In the genomic region with DNA sequence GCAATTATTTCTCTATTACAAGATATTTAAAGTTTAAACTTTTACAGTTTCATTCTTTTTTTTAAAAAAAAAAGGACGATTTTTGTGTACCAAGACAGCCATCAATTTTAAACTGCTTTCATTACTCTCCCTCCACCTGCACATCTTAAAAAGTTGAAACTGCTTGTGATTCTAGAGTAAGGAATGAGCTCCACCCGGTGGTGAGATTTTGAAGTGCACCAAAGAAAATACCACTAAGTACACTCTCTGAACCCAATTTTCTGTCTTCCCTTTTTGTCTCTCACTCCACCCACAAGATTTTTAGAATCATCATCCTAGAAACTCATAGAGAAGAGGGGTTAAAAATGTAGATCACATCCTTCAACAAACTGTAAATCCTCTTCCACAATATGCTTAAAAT, we compare ENCODE assay signal across 8 cellular contexts.
DNase-seq lines count a peak whose midpoint lies in the region; ATAC-seq, FAIRE-seq and TF ChIP-seq lines count a peak whose summit lies in the region.

No MANE protein-coding gene starts in this region.

- DNase-seq in AG09309 (ENCODE audit: low read depth) (no peak), GM12892 (ENCODE audit: insufficient read length) (peak; percentile 12), HS-27A (ENCODE audit: low read depth) (peak; percentile 9), PC-9 (peak; percentile 31 to 34), amniotic stem cell (lab: John Stamatoyannopoulos, UW) (peak; percentile 1), iPS DF 4.7 (ENCODE audit: extremely low read depth, low spot score) (peak; percentile 5)
- peak in 2 of 3 donors; percentile 5 to 60 for DNase-seq in stimulated activated CD4-positive, alpha-beta T cell treated with anti-CD3 and anti-CD28 coated beads, Interleukin-12 subunit alpha, Interleukin-12 subunit beta, amount 100 ng/mL, for 48 hours (ENCODE audit: low read depth in 2 of 3, low spot score in 1 of 3)

- no peaks in the 10 kb centered on the region for H3F3A ChIP-seq in PC-9 (ENCODE audit: insufficient read depth, low read depth)

- no peak for ATAC-seq in HG02571 (IDR thresholded peaks at IDR 0.05; ENCODE audit: unreplicated experiment)

- TF ChIP-seq CTCF in AG09309 (IDR thresholded peaks at IDR 0.05; ENCODE audit: control insufficient read depth, insufficient read depth, low read depth, low read length, missing control alignments) (peak; percentile 71), PC-9 (conservative IDR thresholded peaks at IDR 0.05) (peak; percentile 84)

- POLR2A ChIA-PET in PC-9 (lab: Charles Lee; ENCODE audit: unreplicated experiment) = interaction anchor here (0.6 kb wide), 1 partner anchor 138 kb away, joined by 3 read pairs; no protein-coding TSS in a partner anchor

- H3K4me3 ChIP-seq in AG09309 (ENCODE audit: control insufficient read depth, low read depth, low read length) = no peak overlapping the region
- no peak overlapping the region for H3K4me3 ChIP-seq in PC-9

- peak; percentile 74 for FAIRE-seq in GM12892 (lab: Jason Lieb, UNC)

- H3K9me3 ChIP-seq in PC-9 (ENCODE audit: insufficient read depth, low read depth) = no peaks in the 10 kb centered on the region

- no peaks in the 10 kb centered on the region for H3K4me1 ChIP-seq in PC-9 (replicated peaks; ENCODE audit: insufficient read depth)

- CTCF ChIA-PET in PC-9 (lab: Charles Lee) = interaction anchor here (0.6 kb wide), 1 partner anchor 447 kb away, joined by 3 read pairs; no protein-coding TSS in a partner anchor

- H3K4me2 ChIP-seq in PC-9 = no peak overlapping the region

- no peaks in the 10 kb centered on the region for H3K36me3 ChIP-seq in PC-9 (ENCODE audit: low read depth)

- H3K27me3 ChIP-seq in PC-9 (ENCODE audit: insufficient read depth, low read depth) = no peaks in the 10 kb centered on the region

- no peak for TF ChIP-seq POLR2A in GM12892 (IDR thresholded peaks at IDR 0.05; ENCODE audit: low read depth, low read length)

- BruUV-seq in PC-9 (replicated peaks; lab: Mats Ljungman, UMichigan) = no TSS peak

- intact Hi-C loops in PC-9 (cut with micrococcal nuclease; ENCODE audit: unreplicated experiment) = no loop called here

- no peak overlapping the region for H2AFZ ChIP-seq in PC-9

- no peak overlapping the region for H3K27ac ChIP-seq in PC-9

- H3K79me2 ChIP-seq in PC-9 (ENCODE audit: low read depth) = no peaks in the 10 kb centered on the region

- H3K9me2 ChIP-seq in PC-9 (ENCODE audit: insufficient read depth) = no peaks in the 10 kb centered on the region

- H4K20me1 ChIP-seq in PC-9 (ENCODE audit: insufficient read depth) = no peaks in the 10 kb centered on the region
